1 cellular context compared by ENCODE assay signal in the genomic region with DNA sequence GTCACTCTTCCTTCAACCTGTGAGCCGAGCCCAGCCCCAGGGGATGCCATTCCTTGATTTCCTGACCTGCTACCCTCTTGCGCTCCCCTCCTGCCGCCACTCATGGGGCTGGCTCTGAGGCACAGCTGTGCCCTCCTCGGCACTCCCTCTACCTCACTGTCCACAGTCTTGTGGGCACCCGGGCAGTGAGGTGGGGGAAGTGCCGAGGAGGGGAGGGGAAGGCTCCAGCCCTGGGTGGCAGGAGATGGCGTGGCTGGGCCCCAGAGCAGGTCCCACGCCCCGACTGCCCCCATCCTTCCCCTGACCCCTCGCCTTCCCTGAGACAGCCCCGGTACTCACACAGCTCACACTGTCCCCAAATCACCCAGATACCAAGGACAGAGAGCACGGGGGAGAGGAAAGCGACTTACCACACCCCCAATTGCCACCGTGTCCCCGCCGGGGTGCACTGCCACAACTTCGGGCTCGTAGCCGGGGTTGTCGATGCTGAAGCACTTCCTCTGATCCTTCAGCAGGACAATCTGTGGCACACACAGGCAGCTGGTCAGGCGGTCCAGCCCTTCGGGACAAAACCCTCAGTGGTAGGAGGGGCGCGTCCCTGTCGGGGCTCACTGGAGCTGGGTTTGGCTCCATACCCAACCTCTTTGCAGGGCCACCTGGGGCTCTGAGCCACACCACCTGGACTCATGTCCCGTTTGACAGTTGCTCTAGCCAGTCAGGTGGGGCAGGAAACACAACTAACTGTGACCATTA.
TF ChIP-seq lines count a peak whose summit lies in the region.

No MANE protein-coding gene starts in this region.

TF ChIP-seq in WTC11, 78 proteins besides CTCF, POLR2A, EP300 and RAD21 (continued from another document):
- TF ChIP-seq, protein P1, sequence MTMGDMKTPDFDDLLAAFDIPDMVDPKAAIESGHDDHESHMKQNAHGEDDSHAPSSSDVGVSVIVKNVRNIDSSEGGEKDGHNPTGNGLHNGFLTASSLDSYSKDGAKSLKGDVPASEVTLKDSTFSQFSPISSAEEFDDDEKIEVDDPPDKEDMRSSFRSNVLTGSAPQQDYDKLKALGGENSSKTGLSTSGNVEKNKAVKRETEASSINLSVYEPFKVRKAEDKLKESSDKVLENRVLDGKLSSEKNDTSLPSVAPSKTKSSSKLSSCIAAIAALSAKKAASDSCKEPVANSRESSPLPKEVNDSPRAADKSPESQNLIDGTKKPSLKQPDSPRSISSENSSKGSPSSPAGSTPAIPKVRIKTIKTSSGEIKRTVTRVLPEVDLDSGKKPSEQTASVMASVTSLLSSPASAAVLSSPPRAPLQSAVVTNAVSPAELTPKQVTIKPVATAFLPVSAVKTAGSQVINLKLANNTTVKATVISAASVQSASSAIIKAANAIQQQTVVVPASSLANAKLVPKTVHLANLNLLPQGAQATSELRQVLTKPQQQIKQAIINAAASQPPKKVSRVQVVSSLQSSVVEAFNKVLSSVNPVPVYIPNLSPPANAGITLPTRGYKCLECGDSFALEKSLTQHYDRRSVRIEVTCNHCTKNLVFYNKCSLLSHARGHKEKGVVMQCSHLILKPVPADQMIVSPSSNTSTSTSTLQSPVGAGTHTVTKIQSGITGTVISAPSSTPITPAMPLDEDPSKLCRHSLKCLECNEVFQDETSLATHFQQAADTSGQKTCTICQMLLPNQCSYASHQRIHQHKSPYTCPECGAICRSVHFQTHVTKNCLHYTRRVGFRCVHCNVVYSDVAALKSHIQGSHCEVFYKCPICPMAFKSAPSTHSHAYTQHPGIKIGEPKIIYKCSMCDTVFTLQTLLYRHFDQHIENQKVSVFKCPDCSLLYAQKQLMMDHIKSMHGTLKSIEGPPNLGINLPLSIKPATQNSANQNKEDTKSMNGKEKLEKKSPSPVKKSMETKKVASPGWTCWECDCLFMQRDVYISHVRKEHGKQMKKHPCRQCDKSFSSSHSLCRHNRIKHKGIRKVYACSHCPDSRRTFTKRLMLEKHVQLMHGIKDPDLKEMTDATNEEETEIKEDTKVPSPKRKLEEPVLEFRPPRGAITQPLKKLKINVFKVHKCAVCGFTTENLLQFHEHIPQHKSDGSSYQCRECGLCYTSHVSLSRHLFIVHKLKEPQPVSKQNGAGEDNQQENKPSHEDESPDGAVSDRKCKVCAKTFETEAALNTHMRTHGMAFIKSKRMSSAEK (CRISPR knock-in tag; IDR thresholded peaks at IDR 0.05; ENCODE audit: borderline replicate concordance), result no peak
- no peak for TF ChIP-seq TP53 (CRISPR knock-in tag; IDR thresholded peaks at IDR 0.05)
- no peak for TF ChIP-seq TEAD4 (CRISPR knock-in tag; IDR thresholded peaks at IDR 0.05)
- TF ChIP-seq EMX1 (CRISPR knock-in tag; IDR thresholded peaks at IDR 0.05), result no peak
- TF ChIP-seq ZNF263 (CRISPR knock-in tag; IDR thresholded peaks at IDR 0.05; ENCODE audit: low read depth), result no peak
- TF ChIP-seq, protein P2, sequence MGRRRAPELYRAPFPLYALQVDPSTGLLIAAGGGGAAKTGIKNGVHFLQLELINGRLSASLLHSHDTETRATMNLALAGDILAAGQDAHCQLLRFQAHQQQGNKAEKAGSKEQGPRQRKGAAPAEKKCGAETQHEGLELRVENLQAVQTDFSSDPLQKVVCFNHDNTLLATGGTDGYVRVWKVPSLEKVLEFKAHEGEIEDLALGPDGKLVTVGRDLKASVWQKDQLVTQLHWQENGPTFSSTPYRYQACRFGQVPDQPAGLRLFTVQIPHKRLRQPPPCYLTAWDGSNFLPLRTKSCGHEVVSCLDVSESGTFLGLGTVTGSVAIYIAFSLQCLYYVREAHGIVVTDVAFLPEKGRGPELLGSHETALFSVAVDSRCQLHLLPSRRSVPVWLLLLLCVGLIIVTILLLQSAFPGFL (CRISPR knock-in tag; IDR thresholded peaks at IDR 0.05; ENCODE audit: borderline replicate concordance), result no peak
- TF ChIP-seq, protein P3, sequence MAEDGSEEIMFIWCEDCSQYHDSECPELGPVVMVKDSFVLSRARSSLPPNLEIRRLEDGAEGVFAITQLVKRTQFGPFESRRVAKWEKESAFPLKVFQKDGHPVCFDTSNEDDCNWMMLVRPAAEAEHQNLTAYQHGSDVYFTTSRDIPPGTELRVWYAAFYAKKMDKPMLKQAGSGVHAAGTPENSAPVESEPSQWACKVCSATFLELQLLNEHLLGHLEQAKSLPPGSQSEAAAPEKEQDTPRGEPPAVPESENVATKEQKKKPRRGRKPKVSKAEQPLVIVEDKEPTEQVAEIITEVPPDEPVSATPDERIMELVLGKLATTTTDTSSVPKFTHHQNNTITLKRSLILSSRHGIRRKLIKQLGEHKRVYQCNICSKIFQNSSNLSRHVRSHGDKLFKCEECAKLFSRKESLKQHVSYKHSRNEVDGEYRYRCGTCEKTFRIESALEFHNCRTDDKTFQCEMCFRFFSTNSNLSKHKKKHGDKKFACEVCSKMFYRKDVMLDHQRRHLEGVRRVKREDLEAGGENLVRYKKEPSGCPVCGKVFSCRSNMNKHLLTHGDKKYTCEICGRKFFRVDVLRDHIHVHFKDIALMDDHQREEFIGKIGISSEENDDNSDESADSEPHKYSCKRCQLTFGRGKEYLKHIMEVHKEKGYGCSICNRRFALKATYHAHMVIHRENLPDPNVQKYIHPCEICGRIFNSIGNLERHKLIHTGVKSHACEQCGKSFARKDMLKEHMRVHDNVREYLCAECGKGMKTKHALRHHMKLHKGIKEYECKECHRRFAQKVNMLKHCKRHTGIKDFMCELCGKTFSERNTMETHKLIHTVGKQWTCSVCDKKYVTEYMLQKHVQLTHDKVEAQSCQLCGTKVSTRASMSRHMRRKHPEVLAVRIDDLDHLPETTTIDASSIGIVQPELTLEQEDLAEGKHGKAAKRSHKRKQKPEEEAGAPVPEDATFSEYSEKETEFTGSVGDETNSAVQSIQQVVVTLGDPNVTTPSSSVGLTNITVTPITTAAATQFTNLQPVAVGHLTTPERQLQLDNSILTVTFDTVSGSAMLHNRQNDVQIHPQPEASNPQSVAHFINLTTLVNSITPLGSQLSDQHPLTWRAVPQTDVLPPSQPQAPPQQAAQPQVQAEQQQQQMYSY (CRISPR knock-in tag; IDR thresholded peaks at IDR 0.05), result no peak
- TF ChIP-seq CREM (CRISPR knock-in tag; IDR thresholded peaks at IDR 0.05), result no peak
- TF ChIP-seq NFE2L1 (CRISPR knock-in tag; IDR thresholded peaks at IDR 0.05), result no peak
- TF ChIP-seq PRRX2 (CRISPR knock-in tag; IDR thresholded peaks at IDR 0.05), result no peak
- TF ChIP-seq ZNF219 (CRISPR knock-in tag; IDR thresholded peaks at IDR 0.05; ENCODE audit: borderline replicate concordance), result no peak
TF ChIP-seq in WTC11: peak in this region for 0.
